ENCODE assay signal across 23 cellular contexts in genomic region chr6:3073382-3073781, GRCh38.
"Had no signal": no experiment of that assay in that cellular context is flagged by ENCODE, and none has a peak within 500 bp of the region (broad histone marks: within the 10 kb centered on the region; RNA-seq: fewer than 3 reads in every experiment).

No MANE protein-coding gene starts in this region.

- DNase-seq: activated CD4-positive, alpha-beta memory T cell treated with anti-CD3 and anti-CD28 coated beads, Interleukin-2, amount 10 ng/mL, durations not matched to agents 7 days and 5 days; activated CD4-positive, alpha-beta T cell treated with anti-CD3 and anti-CD28 coated beads for 48 hours; activated CD4-positive, CD25-positive, alpha-beta regulatory T cell; activated effector memory CD4-positive, alpha-beta T cell treated with anti-CD3 and anti-CD28 coated beads, Interleukin-2, amount 50 U/mL, for 16 hours; activated naive CD4-positive, alpha-beta T cell treated with anti-CD3 and anti-CD28 coated beads, Interleukin-2, amount 10 ng/mL, durations not matched to agents 7 days and 5 days; cerebellar nuclear complex; endodermal cell; head of caudate nucleus; hypothalamus; left ventricle myocardium superior; mucosa of descending colon; posterior cingulate gyrus; retina; stimulated activated CD4-positive, alpha-beta T cell treated with anti-CD3 and anti-CD28 coated beads, Interleukin-4, amount 100 ng/mL, for 1 hour; T1000; tibial artery had no signal

- H3K27ac ChIP-seq: coronary artery, gastroesophageal sphincter, tibial artery had no signal

- H3K4me3 Mint-ChIP-seq: activated CD4-positive, alpha-beta memory T cell treated with anti-CD3 and anti-CD28 coated beads, Interleukin-2, amount 10 ng/mL, durations not matched to agents 7 days and 5 days; activated naive CD4-positive, alpha-beta T cell treated with anti-CD3 and anti-CD28 coated beads, Interleukin-2, amount 10 ng/mL, durations not matched to agents 7 days and 5 days; endodermal cell; memory B cell; neural crest cell; stimulated activated naive CD8-positive, alpha-beta T cell treated with anti-CD3 and anti-CD28 coated beads, Interleukin-15, Interleukin-2, amounts not matched to agents 100 ng/mL and 50 ng/mL, for 24 hours; T-helper 1 cell treated with Interleukin-12 subunit alpha and Interleukin-12 subunit beta and Interleukin-4 antibody, amounts not matched to agents 30 μg/mL and 1 μg/mL, for 36 hours had no signal

- FAIRE-seq: islet of Langerhans had no signal

- H3K27me3 Mint-ChIP-seq: activated CD4-positive, alpha-beta memory T cell treated with anti-CD3 and anti-CD28 coated beads, Interleukin-2, amount 10 ng/mL, durations not matched to agents 7 days and 5 days; activated naive CD4-positive, alpha-beta T cell treated with anti-CD3 and anti-CD28 coated beads, Interleukin-2, amount 10 ng/mL, durations not matched to agents 7 days and 5 days; memory B cell; stimulated activated naive CD8-positive, alpha-beta T cell treated with anti-CD3 and anti-CD28 coated beads, Interleukin-15, Interleukin-2, amounts not matched to agents 100 ng/mL and 50 ng/mL, for 24 hours had no signal

- H3K27me3 ChIP-seq: gastroesophageal sphincter, tibial artery had no signal

- ATAC-seq: gastroesophageal sphincter, left ventricle myocardium superior, mucosa of descending colon had no signal

- H3K9me3 ChIP-seq: gastroesophageal sphincter, mucosa of descending colon, tibial artery had no signal

- H3K27ac Mint-ChIP-seq: activated naive CD4-positive, alpha-beta T cell treated with anti-CD3 and anti-CD28 coated beads, Interleukin-2, amount 10 ng/mL, durations not matched to agents 7 days and 5 days; endodermal cell; memory B cell; T-helper 1 cell treated with Interleukin-12 subunit alpha and Interleukin-12 subunit beta and Interleukin-4 antibody, amounts not matched to agents 30 μg/mL and 1 μg/mL, for 36 hours had no signal

- H3K9me3 Mint-ChIP-seq: activated CD4-positive, alpha-beta memory T cell treated with anti-CD3 and anti-CD28 coated beads, Interleukin-2, amount 10 ng/mL, durations not matched to agents 7 days and 5 days; activated naive CD4-positive, alpha-beta T cell treated with anti-CD3 and anti-CD28 coated beads, Interleukin-2, amount 10 ng/mL, durations not matched to agents 7 days and 5 days; memory B cell; neural crest cell; stimulated activated naive CD8-positive, alpha-beta T cell treated with anti-CD3 and anti-CD28 coated beads, Interleukin-15, Interleukin-2, amounts not matched to agents 100 ng/mL and 50 ng/mL, for 24 hours; T-helper 1 cell treated with Interleukin-12 subunit alpha and Interleukin-12 subunit beta and Interleukin-4 antibody, amounts not matched to agents 30 μg/mL and 1 μg/mL, for 36 hours had no signal

- H3K4me3 ChIP-seq: coronary artery, gastroesophageal sphincter, mucosa of descending colon, tibial artery had no signal
